8 cellular contexts compared by ENCODE assay signal in genomic region chr13:26557051-26557392, GRCh38. TPM values are rescaled to one million over a fixed set of nuclear protein-coding genes. Genes with fewer than 3 reads are reported as not detected.
A peak's percentile ranks its signal among the peaks of the same experiment; 100 is the strongest.
DNase-seq lines count a peak whose midpoint lies in the region; ATAC-seq, FAIRE-seq and TF ChIP-seq lines count a peak whose summit lies in the region.

No MANE protein-coding gene starts in this region.

- POLR2A ChIA-PET in HEK293T (lab: Yijun Ruan, JAX), result interaction anchor here (1.1 kb wide), 1 partner anchor 42 kb away, joined by 3 read pairs; no protein-coding TSS in a partner anchor

- FAIRE-seq in HTR-8/SVneo (lab: Jason Lieb, UNC), result no peak

- H3K27ac ChIP-seq in C4-2B (peak overlapping the region; percentile 66; the same call in 1 of the 2 replicates), right lobe of liver (no peak overlapping the region)

- no peaks in the 10 kb centered on the region for H3K9me3 ChIP-seq in adipocyte (ENCODE audit: control insufficient read depth, low read length)
- H3K9me3 ChIP-seq in right lobe of liver, result no peaks in the 10 kb centered on the region

- DNase-seq in adipocyte (ENCODE audit: low read depth) (no peak), right lobe of liver (no peak), HTR-8/SVneo (ENCODE audit: insufficient read length, low spot score) (no peak), RKO (ENCODE audit: low spot score) (no peak), HEK293T (ENCODE audit: extremely low spot score) (no peak)

- H3K4me3 ChIP-seq in adipocyte (ENCODE audit: low read length), result peak overlapping the region; percentile 84
- H3K4me3 ChIP-seq in right lobe of liver, result peak overlapping the region; percentile 8 to 44 (median 37)

- WGBS in right lobe of liver (ENCODE audit: insufficient coverage, low coverage, low lambda C conversion rate, missing lambda C conversion rate), result 0% methylated on average over 2 of the region's 3 CpGs

- no peak for TF ChIP-seq POLR2A in right lobe of liver (IDR thresholded peaks at IDR 0.05)

- intact Hi-C loops in right lobe of liver (cut with DNase I), result no loop called here

- H3K27me3 ChIP-seq in adipocyte (replicated peaks; ENCODE audit: control insufficient read depth, insufficient read depth, low read length) (no peaks in the 10 kb centered on the region), right lobe of liver (no peaks in the 10 kb centered on the region)

- H3K9ac ChIP-seq in adipocyte (ENCODE audit: low read length), result peak overlapping the region; percentile 79

- peak; percentile 14 for ATAC-seq in HG02623 (IDR thresholded peaks at IDR 0.05; ENCODE audit: unreplicated experiment)
- peak; percentile 47 to 71 (median 57) for ATAC-seq in right lobe of liver
- ATAC-seq in GM21825 (IDR thresholded peaks at IDR 0.05; ENCODE audit: unreplicated experiment), result no peak

- H3K36me3 ChIP-seq in adipocyte (ENCODE audit: control insufficient read depth, insufficient read depth, low read length, severe bottlenecking), result no peaks in the 10 kb centered on the region
- no peaks in the 10 kb centered on the region for H3K36me3 ChIP-seq in right lobe of liver

- CTCF ChIA-PET in HEK293T (lab: Yijun Ruan, JAX), result no interaction called here

- H3K4me1 ChIP-seq in adipocyte (ENCODE audit: control insufficient read depth, insufficient read depth, low read length), result peaks cover 27% of the 10 kb centered on the region
- peaks cover 0 to 5% (median 0%) of the 10 kb centered on the region in 4 donors for H3K4me1 ChIP-seq in right lobe of liver

- TF ChIP-seq CTCF in C4-2B (conservative IDR thresholded peaks at IDR 0.05), result no peak
- TF ChIP-seq CTCF in right lobe of liver (IDR thresholded peaks at IDR 0.05), result no peak

TF ChIP-seq in HEK293T, 16 proteins besides CTCF, POLR2A, EP300 and RAD21:
- TF ChIP-seq ELF4 (IDR thresholded peaks at IDR 0.05) (no peak), FOXM1 (IDR thresholded peaks at IDR 0.05; ENCODE audit: borderline replicate concordance) (no peak), ARNT (IDR thresholded peaks at IDR 0.05) (no peak), SP1 (IDR thresholded peaks at IDR 0.05) (no peak), FOXK2 (IDR thresholded peaks at IDR 0.05) (no peak), LEF1 (IDR thresholded peaks at IDR 0.05; ENCODE audit: borderline replicate concordance) (no peak), FOXA1 (IDR thresholded peaks at IDR 0.05) (no peak)

RNA-seq across cellular contexts. Expression of gene WASF3, which starts 0.5 kb away (rescaled TPM):
- total RNA-seq in right lobe of liver, result 10 to 100 TPM in 2 of 6 experiments, 1 to 10 TPM in 4; 5.8 to 14.5 (median 8.3) TPM
